Comparison of ENCODE assay signal across 30 cellular contexts in genomic region chr10:63783882-63784281, GRCh38.
"Had no signal": no experiment of that assay in that cellular context is flagged by ENCODE, and none has a peak within 500 bp of the region (broad histone marks: within the 10 kb centered on the region; RNA-seq: fewer than 3 reads in every experiment).

No MANE protein-coding gene starts in this region.

- H3K36me3 ChIP-seq: adrenal gland, ascending aorta, brain microvascular endothelial cell, breast epithelium, cardiac muscle cell, colonic mucosa had no signal

- H3K4me1 ChIP-seq: adrenal gland, ascending aorta, body of pancreas, breast epithelium, colonic mucosa had no signal

- DNase-seq: activated effector memory CD4-positive, alpha-beta T cell treated with anti-CD3 and anti-CD28 coated beads, Interleukin-2, amount 50 U/mL, for 16 hours; activated effector memory CD4-positive, alpha-beta T cell treated with Interleukin-2 at 50 U/mL for 16 hours; activated gamma-delta T cell; activated gamma-delta T cell treated with Interleukin-2 at 50 U/mL for 16 hours; activated naive CD4-positive, alpha-beta T cell; activated naive CD4-positive, alpha-beta T cell treated with anti-CD3 and anti-CD28 coated beads for 36 hours; activated naive CD4-positive, alpha-beta T cell treated with anti-CD3 and anti-CD28 coated beads, Interleukin-2, amount 10 ng/mL, durations not matched to agents 7 days and 5 days; activated naive CD4-positive, alpha-beta T cell treated with anti-CD3 and anti-CD28 coated beads, Interleukin-2, amount 50 U/mL, for 16 hours; activated naive CD4-positive, alpha-beta T cell treated with Interleukin-2 at 50 U/mL for 16 hours; activated naive CD8-positive, alpha-beta T cell treated with anti-CD3 and anti-CD28 coated beads for 36 hours; activated naive CD8-positive, alpha-beta T cell treated with anti-CD3 and anti-CD28 coated beads, Interleukin-2, amount 10 ng/mL, durations not matched to agents 7 days and 5 days; activated naive CD8-positive, alpha-beta T cell treated with anti-CD3 and anti-CD28 coated beads, Interleukin-2, amount 50 U/mL, for 24 hours; activated T-cell treated with anti-CD3 and anti-CD28 coated beads, Interleukin-2, amount 50 U/mL, for 48 hours; activated T-cell treated with anti-CD3 and anti-CD28 coated beads, Interleukin-2, amount 50 U/mL, for 72 hours; adrenal gland; amniotic stem cell; amygdala; anterior cingulate cortex; aorta; body of pancreas; brain microvascular endothelial cell; caudate nucleus; central memory CD4-positive, alpha-beta T cell; cerebellar nuclear complex; colonic mucosa had no signal

- H3K27ac ChIP-seq: adrenal gland, ascending aorta, body of pancreas, brain microvascular endothelial cell, breast epithelium, cardiac muscle cell, colonic mucosa had no signal

- H3K9me3 ChIP-seq: adrenal gland, ascending aorta, body of pancreas, breast epithelium, colonic mucosa had no signal

- H3K4me3 ChIP-seq: adrenal gland, ascending aorta, body of pancreas, breast epithelium, cardiac muscle cell, colonic mucosa had no signal

- ATAC-seq: activated naive CD4-positive, alpha-beta T cell treated with anti-CD3 and anti-CD28 coated beads, Interleukin-2, amount 50 U/mL, for 72 hours; activated naive CD8-positive, alpha-beta T cell treated with anti-CD3 and anti-CD28 coated beads, Interleukin-2, amount 50 U/mL, for 24 hours; activated T-cell treated with anti-CD3 and anti-CD28 coated beads, Interleukin-2, amount 50 U/mL, for 72 hours; activated T-helper 17 cell treated with anti-CD3 and anti-CD28 coated beads, Interleukin-2, amount 50 U/mL, for 72 hours; body of pancreas had no signal

- H3K27me3 ChIP-seq: adrenal gland, ascending aorta, body of pancreas, brain microvascular endothelial cell, breast epithelium, cardiac muscle cell, colonic mucosa had no signal
